ENCODE assay signal across 8 cellular contexts in genomic region chr15:74901612-74902063, GRCh38. TPM values are rescaled to one million over a fixed set of nuclear protein-coding genes. Genes with fewer than 3 reads are reported as not detected.
DNase-seq lines count a peak whose midpoint lies in the region; ATAC-seq, FAIRE-seq and TF ChIP-seq lines count a peak whose summit lies in the region.

No MANE protein-coding gene starts in this region.

- peak; percentile 41 for DNase-seq in NCI-H1105 treated with DMSO at 0.1 percent for 48 hours (lab: John Stamatoyannopoulos, UW)
- no peak for DNase-seq in NCI-H1105 (lab: John Stamatoyannopoulos, UW)
- peak; percentile 65 for DNase-seq in MV-4-11 (lab: John Stamatoyannopoulos, UW)
- DNase-seq in WERI-Rb-1: peak; percentile 54
- DNase-seq in cardiac fibroblast (ENCODE audit: low read depth in 2 of 2): peak; percentile 68
- peak; percentile 49 for DNase-seq in HepG2 (ENCODE audit: low spot score)
- DNase-seq in stimulated activated CD8-positive, alpha-beta memory T cell treated with anti-CD3 and anti-CD28 coated beads, Interleukin-12 subunit alpha, Interleukin-12 subunit beta, amount 100 ng/mL, for 1 hour (ENCODE audit: low read depth): peak; percentile 37

- TF ChIP-seq RAD21 in HepG2 (CRISPR knock-in tag; IDR thresholded peaks at IDR 0.05): peak; percentile 32; the same call in 1 of the 2 replicates

- H4K20me1 ChIP-seq in HepG2 (ENCODE audit: insufficient read depth, low read length): no peaks in the 10 kb centered on the region

- intact Hi-C loops in HepG2 (cut with micrococcal nuclease; ENCODE audit: unreplicated experiment): no loop called here

- in situ Hi-C loops in HepG2 (cut with HindIII; ENCODE audit: extremely low pct_ligation_motif_present, low pct_unique_long_range_greater_than_20kb): no loop called here

- ATAC-seq in HepG2: peak; percentile 42
- ATAC-seq in HG03196 (IDR thresholded peaks at IDR 0.05; ENCODE audit: unreplicated experiment): no peak

- no TSS peak for BruUV-seq in HepG2 (replicated peaks; lab: Mats Ljungman, UMichigan)

- H3K79me2 ChIP-seq in HepG2 (ENCODE audit: insufficient read depth, low read length): peaks cover 16% of the 10 kb centered on the region

- H3K9me3 ChIP-seq in WERI-Rb-1 (ENCODE audit: severe bottlenecking): no peaks in the 10 kb centered on the region
- no peaks in the 10 kb centered on the region for H3K9me3 ChIP-seq in HepG2 (ENCODE audit: low read length)

- H3K27me3 ChIP-seq in WERI-Rb-1 (ENCODE audit: insufficient read depth, low read depth, severe bottlenecking) (no peaks in the 10 kb centered on the region), HepG2 (ENCODE audit: control insufficient read depth in 1 of 2, insufficient read depth in 2 of 2, low read length in 2 of 2) (no peaks in the 10 kb centered on the region; a peak in 1 of 5 replicates)

- WGBS in HepG2 (ENCODE audit: low lambda C conversion rate): 27% methylated on average over 5 of the region's 5 CpGs

- H3K27ac ChIP-seq in WERI-Rb-1 (no peak overlapping the region), HepG2 (ENCODE audit: extremely low read length, insufficient read depth, low read length) (no peak overlapping the region)

- H3K4me3 ChIP-seq in WERI-Rb-1 (ENCODE audit: low read depth, low read length) (no peak overlapping the region), cardiac fibroblast (replicated peaks in 1 of 2; ENCODE audit: low read depth in 2 of 2, low read length in 2 of 2) (no peak overlapping the region), HepG2 (replicated peaks in 1 of 3; ENCODE audit: insufficient read depth in 1 of 3, low read depth in 2 of 3, low read length in 3 of 3) (no peak overlapping the region)

- CTCF ChIA-PET in HepG2 (lab: Yijun Ruan, JAX; ENCODE audit: low intra/inter-chr PET ratio, low total read pairs): interaction anchor here (1.1 to 1.5 kb wide), 3 partner anchors 49 to 87 kb away, joined by 3 to 6 read pairs (median 3); partner anchors contain the start of gene ULK3

- no peak overlapping the region for H3K9ac ChIP-seq in HepG2 (ENCODE audit: insufficient read depth, low read depth, low read length)

- H3K4me1 ChIP-seq in HepG2 (ENCODE audit: insufficient read depth, low read length): peaks cover 23% of the 10 kb centered on the region

- no peak for FAIRE-seq in HepG2 (lab: Jason Lieb, UNC)

- H3K4me2 ChIP-seq in HepG2 (ENCODE audit: low read depth, low read length): no peak overlapping the region

- peaks cover 92% of the 10 kb centered on the region for H3K36me3 ChIP-seq in WERI-Rb-1
- peaks cover 21 to 52% of the 10 kb centered on the region in 2 experiments for H3K36me3 ChIP-seq in HepG2 (replicated peaks in 1 of 2; ENCODE audit: control insufficient read depth in 1 of 2, insufficient read depth in 2 of 2, low read length in 2 of 2)

- 0 out of 4 replicates have a peak, but pooled peaks have one; percentile 5 to 32 for TF ChIP-seq POLR2A in HepG2 (IDR thresholded peaks at IDR 0.05; ENCODE audit: insufficient read depth in 1 of 2, low read depth in 2 of 2, low read length in 2 of 2)

- no peak for TF ChIP-seq EP300 in HepG2 (IDR thresholded peaks at IDR 0.05; ENCODE audit: low read depth in 2 of 2, low read length in 2 of 2)
- no peak for TF ChIP-seq EP300 in HepG2 (CRISPR knock-in tag; IDR thresholded peaks at IDR 0.05; ENCODE audit: borderline replicate concordance)

- POLR2A ChIA-PET in HepG2 (lab: Yijun Ruan, JAX): interaction anchor here (0.9 to 3.6 kb wide), 12 partner anchors 8 to 130 kb away, joined by 3 to 23 read pairs (median 4); partner anchors contain the start of genes COX5A and MPI

- TF ChIP-seq CTCF in WERI-Rb-1 (IDR thresholded peaks at IDR 0.05; ENCODE audit: low read depth, low read length): peak; percentile 61
- peak; percentile 86 for TF ChIP-seq CTCF in cardiac fibroblast (IDR thresholded peaks at IDR 0.05; ENCODE audit: low read depth, low read length)
- peak; percentile 77 for TF ChIP-seq CTCF in HepG2 (CRISPR knock-in tag; IDR thresholded peaks at IDR 0.05)

- H2AFZ ChIP-seq in HepG2 (ENCODE audit: low read length): no peak overlapping the region

RNA-seq across cellular contexts. Expression of gene FAM219B, which starts 5.0 kb away (rescaled TPM):
- 18.0 and 36.6 TPM in 2 replicates for total RNA-seq in HepG2 (2016; rRNA removed; fragmentation: Illumina TruSeq; extraction: Trizol)
- total RNA-seq in HepG2 (2016; cell fraction: cytosol; rRNA removed; fragmentation: Illumina TruSeq; extraction: Trizol; ENCODE audit: low read depth): 14.9 and 16.5 TPM in 2 replicates
- total RNA-seq in HepG2 (2016; cell fraction: insoluble cytoplasmic fraction; rRNA removed; fragmentation: Illumina TruSeq; extraction: Trizol): 26.3 and 28.5 TPM in 2 replicates
- total RNA-seq in HepG2 (2016; cell fraction: membrane; rRNA removed; fragmentation: Illumina TruSeq; extraction: Trizol): 34.0 and 34.5 TPM in 2 replicates
- total RNA-seq in HepG2 (2016; cell fraction: nucleus; rRNA removed; fragmentation: Illumina TruSeq; extraction: Trizol): 36.5 and 50.4 TPM in 2 replicates
- polyA plus RNA-seq in HepG2 (2011; rRNA removed): 50.2 and 52.3 TPM in 2 replicates
- polyA plus RNA-seq in HepG2 (2011; cell fraction: cytosol; rRNA removed): 28.4 and 30.8 TPM in 2 replicates
- 176 and 185 TPM in 2 replicates for polyA plus RNA-seq in HepG2 (2011; cell fraction: nucleus; rRNA removed)
- polyA plus RNA-seq in HepG2 (2012): 21.6 and 28.8 TPM in 2 replicates
- polyA plus RNA-seq in HepG2 (2016; cell fraction: cytosol; fragmentation: Illumina TruSeq; extraction: Trizol; ENCODE audit: low read depth): 9.6 and 12.3 TPM in 2 replicates
- 16.8 and 18.6 TPM in 2 replicates for polyA plus RNA-seq in HepG2 (2016; cell fraction: insoluble cytoplasmic fraction; fragmentation: Illumina TruSeq; extraction: Trizol; ENCODE audit: low read depth)
- 21.3 and 21.8 TPM in 2 replicates for polyA plus RNA-seq in HepG2 (2016; cell fraction: membrane; fragmentation: Illumina TruSeq; extraction: Trizol; ENCODE audit: low read depth)
- polyA plus RNA-seq in HepG2 (2016; cell fraction: nucleus; fragmentation: Illumina TruSeq; extraction: Trizol; ENCODE audit: insufficient read depth, low read depth): 53.3 TPM in 2 replicates
- polyA minus RNA-seq in HepG2 (2011; rRNA and poly(A)+ RNA removed; ENCODE audit: low replicate concordance): 48.2 and 65.5 TPM in 2 replicates
- polyA minus RNA-seq in HepG2 (2011; cell fraction: cytosol; rRNA and poly(A)+ RNA removed): 9.3 and 14.4 TPM in 2 replicates
- polyA minus RNA-seq in HepG2 (2011; cell fraction: nucleus; rRNA and poly(A)+ RNA removed): 30.9 and 39.9 TPM in 2 replicates

RNA-seq across cellular contexts. Expression of gene MPI, which starts 11.8 kb away (rescaled TPM):
- total RNA-seq in HepG2 (2016; rRNA removed; fragmentation: Illumina TruSeq; extraction: Trizol): 36.9 and 49.7 TPM in 2 replicates
- 14.9 and 19.2 TPM in 2 replicates for total RNA-seq in HepG2 (2016; cell fraction: cytosol; rRNA removed; fragmentation: Illumina TruSeq; extraction: Trizol; ENCODE audit: low read depth)
- 41.4 and 51.3 TPM in 2 replicates for total RNA-seq in HepG2 (2016; cell fraction: insoluble cytoplasmic fraction; rRNA removed; fragmentation: Illumina TruSeq; extraction: Trizol)
- 19.0 and 24.4 TPM in 2 replicates for total RNA-seq in HepG2 (2016; cell fraction: membrane; rRNA removed; fragmentation: Illumina TruSeq; extraction: Trizol)
- total RNA-seq in HepG2 (2016; cell fraction: nucleus; rRNA removed; fragmentation: Illumina TruSeq; extraction: Trizol): 19.5 and 27.2 TPM in 2 replicates
- polyA plus RNA-seq in HepG2 (2011; rRNA removed): 63.5 and 66.7 TPM in 2 replicates
- polyA plus RNA-seq in HepG2 (2011; cell fraction: cytosol; rRNA removed): 68.2 and 75.7 TPM in 2 replicates
- 79.4 and 82.3 TPM in 2 replicates for polyA plus RNA-seq in HepG2 (2011; cell fraction: nucleus; rRNA removed)
- polyA plus RNA-seq in HepG2 (2012): 35.5 and 45.4 TPM in 2 replicates
- 11.8 and 13.8 TPM in 2 replicates for polyA plus RNA-seq in HepG2 (2016; cell fraction: cytosol; fragmentation: Illumina TruSeq; extraction: Trizol; ENCODE audit: low read depth)
- polyA plus RNA-seq in HepG2 (2016; cell fraction: insoluble cytoplasmic fraction; fragmentation: Illumina TruSeq; extraction: Trizol; ENCODE audit: low read depth): 52.7 and 54.7 TPM in 2 replicates
- 18.4 and 18.9 TPM in 2 replicates for polyA plus RNA-seq in HepG2 (2016; cell fraction: membrane; fragmentation: Illumina TruSeq; extraction: Trizol; ENCODE audit: low read depth)
- polyA plus RNA-seq in HepG2 (2016; cell fraction: nucleus; fragmentation: Illumina TruSeq; extraction: Trizol; ENCODE audit: insufficient read depth, low read depth): 25.9 and 30.1 TPM in 2 replicates
- polyA minus RNA-seq in HepG2 (2011; rRNA and poly(A)+ RNA removed; ENCODE audit: low replicate concordance): 129 and 146 TPM in 2 replicates
- polyA minus RNA-seq in HepG2 (2011; cell fraction: cytosol; rRNA and poly(A)+ RNA removed): 28.5 and 36.3 TPM in 2 replicates
- polyA minus RNA-seq in HepG2 (2011; cell fraction: nucleus; rRNA and poly(A)+ RNA removed): 54.8 and 73.8 TPM in 2 replicates

RNA-seq across cellular contexts. Expression of gene SCAMP2, which starts 28.5 kb away (rescaled TPM):
- 23.6 and 34.8 TPM in 2 replicates for total RNA-seq in HepG2 (2016; rRNA removed; fragmentation: Illumina TruSeq; extraction: Trizol)
- total RNA-seq in HepG2 (2016; cell fraction: cytosol; rRNA removed; fragmentation: Illumina TruSeq; extraction: Trizol; ENCODE audit: low read depth): 9.6 and 11.5 TPM in 2 replicates
- total RNA-seq in HepG2 (2016; cell fraction: insoluble cytoplasmic fraction; rRNA removed; fragmentation: Illumina TruSeq; extraction: Trizol): 21.6 and 36.5 TPM in 2 replicates
- 19.1 and 19.4 TPM in 2 replicates for total RNA-seq in HepG2 (2016; cell fraction: membrane; rRNA removed; fragmentation: Illumina TruSeq; extraction: Trizol)
- 34.8 and 43.1 TPM in 2 replicates for total RNA-seq in HepG2 (2016; cell fraction: nucleus; rRNA removed; fragmentation: Illumina TruSeq; extraction: Trizol)
- 121 and 137 TPM in 2 replicates for polyA plus RNA-seq in HepG2 (2011; rRNA removed)
- 79.1 and 105 TPM in 2 replicates for polyA plus RNA-seq in HepG2 (2011; cell fraction: cytosol; rRNA removed)
- 60.5 and 61.0 TPM in 2 replicates for polyA plus RNA-seq in HepG2 (2011; cell fraction: nucleus; rRNA removed)
- 46.1 and 60.6 TPM in 2 replicates for polyA plus RNA-seq in HepG2 (2012)
- 13.9 and 15.3 TPM in 2 replicates for polyA plus RNA-seq in HepG2 (2016; cell fraction: cytosol; fragmentation: Illumina TruSeq; extraction: Trizol; ENCODE audit: low read depth)
- 40.8 and 49.5 TPM in 2 replicates for polyA plus RNA-seq in HepG2 (2016; cell fraction: insoluble cytoplasmic fraction; fragmentation: Illumina TruSeq; extraction: Trizol; ENCODE audit: low read depth)
- 19.7 and 19.9 TPM in 2 replicates for polyA plus RNA-seq in HepG2 (2016; cell fraction: membrane; fragmentation: Illumina TruSeq; extraction: Trizol; ENCODE audit: low read depth)
- 82.6 and 86.5 TPM in 2 replicates for polyA plus RNA-seq in HepG2 (2016; cell fraction: nucleus; fragmentation: Illumina TruSeq; extraction: Trizol; ENCODE audit: insufficient read depth, low read depth)
- polyA minus RNA-seq in HepG2 (2011; rRNA and poly(A)+ RNA removed; ENCODE audit: low replicate concordance): 153 and 215 TPM in 2 replicates
- polyA minus RNA-seq in HepG2 (2011; cell fraction: cytosol; rRNA and poly(A)+ RNA removed): 43.0 and 53.0 TPM in 2 replicates
- polyA minus RNA-seq in HepG2 (2011; cell fraction: nucleus; rRNA and poly(A)+ RNA removed): 19.7 and 32.7 TPM in 2 replicates

RNA-seq across cellular contexts. Expression of gene COX5A, which starts 36.2 kb away (rescaled TPM):
- total RNA-seq in HepG2 (2016; rRNA removed; fragmentation: Illumina TruSeq; extraction: Trizol): 217 and 218 TPM in 2 replicates
- 117 and 120 TPM in 2 replicates for total RNA-seq in HepG2 (2016; cell fraction: cytosol; rRNA removed; fragmentation: Illumina TruSeq; extraction: Trizol; ENCODE audit: low read depth)
- 207 and 224 TPM in 2 replicates for total RNA-seq in HepG2 (2016; cell fraction: insoluble cytoplasmic fraction; rRNA removed; fragmentation: Illumina TruSeq; extraction: Trizol)
- 128 and 130 TPM in 2 replicates for total RNA-seq in HepG2 (2016; cell fraction: membrane; rRNA removed; fragmentation: Illumina TruSeq; extraction: Trizol)
- total RNA-seq in HepG2 (2016; cell fraction: nucleus; rRNA removed; fragmentation: Illumina TruSeq; extraction: Trizol): 98.7 and 101 TPM in 2 replicates
- 132 and 158 TPM in 2 replicates for polyA plus RNA-seq in HepG2 (2011; rRNA removed)
- 156 and 163 TPM in 2 replicates for polyA plus RNA-seq in HepG2 (2011; cell fraction: cytosol; rRNA removed)
- 70.3 and 75.2 TPM in 2 replicates for polyA plus RNA-seq in HepG2 (2011; cell fraction: nucleus; rRNA removed)
- 264 and 279 TPM in 2 replicates for polyA plus RNA-seq in HepG2 (2012)
- polyA plus RNA-seq in HepG2 (2016; cell fraction: cytosol; fragmentation: Illumina TruSeq; extraction: Trizol; ENCODE audit: low read depth): 273 and 293 TPM in 2 replicates
- polyA plus RNA-seq in HepG2 (2016; cell fraction: insoluble cytoplasmic fraction; fragmentation: Illumina TruSeq; extraction: Trizol; ENCODE audit: low read depth): 379 and 384 TPM in 2 replicates
- polyA plus RNA-seq in HepG2 (2016; cell fraction: membrane; fragmentation: Illumina TruSeq; extraction: Trizol; ENCODE audit: low read depth): 251 and 264 TPM in 2 replicates
- polyA plus RNA-seq in HepG2 (2016; cell fraction: nucleus; fragmentation: Illumina TruSeq; extraction: Trizol; ENCODE audit: insufficient read depth, low read depth): 250 and 258 TPM in 2 replicates
- polyA minus RNA-seq in HepG2 (2011; rRNA and poly(A)+ RNA removed; ENCODE audit: low replicate concordance): 21.4 and 51.3 TPM in 2 replicates
- polyA minus RNA-seq in HepG2 (2011; cell fraction: cytosol; rRNA and poly(A)+ RNA removed): 76.2 and 81.5 TPM in 2 replicates
- polyA minus RNA-seq in HepG2 (2011; cell fraction: nucleus; rRNA and poly(A)+ RNA removed): 23.3 and 29.7 TPM in 2 replicates

RNA-seq across cellular contexts. Expression of gene RPP25, which starts 54.9 kb away (rescaled TPM):
- total RNA-seq in HepG2 (2016; rRNA removed; fragmentation: Illumina TruSeq; extraction: Trizol): 0.08 and 0.11 TPM in 2 replicates
- not detected in 2 replicates for total RNA-seq in HepG2 (2016; cell fraction: cytosol; rRNA removed; fragmentation: Illumina TruSeq; extraction: Trizol; ENCODE audit: low read depth)
- total RNA-seq in HepG2 (2016; cell fraction: insoluble cytoplasmic fraction; rRNA removed; fragmentation: Illumina TruSeq; extraction: Trizol): 0.09 and 0.16 TPM in 2 replicates
- total RNA-seq in HepG2 (2016; cell fraction: membrane; rRNA removed; fragmentation: Illumina TruSeq; extraction: Trizol): 0.12 and 0.14 TPM in 2 replicates
- total RNA-seq in HepG2 (2016; cell fraction: nucleus; rRNA removed; fragmentation: Illumina TruSeq; extraction: Trizol): not detected in 2 replicates
- 0.04 and 0.05 TPM in 2 replicates for polyA plus RNA-seq in HepG2 (2011; rRNA removed)
- polyA plus RNA-seq in HepG2 (2011; cell fraction: cytosol; rRNA removed): 0.09 and 0.12 TPM in 2 replicates
- polyA plus RNA-seq in HepG2 (2011; cell fraction: nucleus; rRNA removed): 0.07 and 0.11 TPM in 2 replicates
- 0.07 TPM in 1 of 2 replicates, not detected in the other for polyA plus RNA-seq in HepG2 (2012)
- 0.08 TPM in 1 of 2 replicates, not detected in the other for polyA plus RNA-seq in HepG2 (2016; cell fraction: cytosol; fragmentation: Illumina TruSeq; extraction: Trizol; ENCODE audit: low read depth)
- polyA plus RNA-seq in HepG2 (2016; cell fraction: insoluble cytoplasmic fraction; fragmentation: Illumina TruSeq; extraction: Trizol; ENCODE audit: low read depth): 0.08 TPM in 1 of 2 replicates, not detected in the other
- 0.08 TPM in 1 of 2 replicates, not detected in the other for polyA plus RNA-seq in HepG2 (2016; cell fraction: membrane; fragmentation: Illumina TruSeq; extraction: Trizol; ENCODE audit: low read depth)
- 0.15 TPM in 2 replicates for polyA plus RNA-seq in HepG2 (2016; cell fraction: nucleus; fragmentation: Illumina TruSeq; extraction: Trizol; ENCODE audit: insufficient read depth, low read depth)
- 0.22 and 25.9 TPM in 2 replicates for polyA minus RNA-seq in HepG2 (2011; rRNA and poly(A)+ RNA removed; ENCODE audit: low replicate concordance)
- polyA minus RNA-seq in HepG2 (2011; cell fraction: cytosol; rRNA and poly(A)+ RNA removed): 0.30 and 0.62 TPM in 2 replicates
- polyA minus RNA-seq in HepG2 (2011; cell fraction: nucleus; rRNA and poly(A)+ RNA removed): 0.25 and 0.26 TPM in 2 replicates
